Comparison of ENCODE assay signal across 1 cellular context in genomic region chr10:21171197-21171935, GRCh38.
A peak's percentile ranks its signal among the peaks of the same experiment; 100 is the strongest.
TF ChIP-seq lines count a peak whose summit lies in the region.

No MANE protein-coding gene starts in this region.

TF ChIP-seq in HEK293, 187 proteins besides CTCF, POLR2A, EP300 and RAD21 (continued from another document):
- TF ChIP-seq, protein P1, sequence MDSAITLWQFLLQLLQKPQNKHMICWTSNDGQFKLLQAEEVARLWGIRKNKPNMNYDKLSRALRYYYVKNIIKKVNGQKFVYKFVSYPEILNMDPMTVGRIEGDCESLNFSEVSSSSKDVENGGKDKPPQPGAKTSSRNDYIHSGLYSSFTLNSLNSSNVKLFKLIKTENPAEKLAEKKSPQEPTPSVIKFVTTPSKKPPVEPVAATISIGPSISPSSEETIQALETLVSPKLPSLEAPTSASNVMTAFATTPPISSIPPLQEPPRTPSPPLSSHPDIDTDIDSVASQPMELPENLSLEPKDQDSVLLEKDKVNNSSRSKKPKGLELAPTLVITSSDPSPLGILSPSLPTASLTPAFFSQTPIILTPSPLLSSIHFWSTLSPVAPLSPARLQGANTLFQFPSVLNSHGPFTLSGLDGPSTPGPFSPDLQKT (IDR thresholded peaks at IDR 0.05; ENCODE audit: borderline replicate concordance, low read depth, low read length) = no peak
- no peak for TF ChIP-seq ZNF10 (tag by site-specific recombination; IDR thresholded peaks at IDR 0.05)
- no peak for TF ChIP-seq ZNF639 (tag by site-specific recombination; IDR thresholded peaks at IDR 0.05)
- TF ChIP-seq ZNF37A (tag by site-specific recombination; IDR thresholded peaks at IDR 0.05) = no peak
- TF ChIP-seq OSR2 (tag by site-specific recombination; IDR thresholded peaks at IDR 0.05) = peak; percentile 34; the same call in 1 of the 2 replicates
- no peak for TF ChIP-seq ZNF223 (tag by site-specific recombination; IDR thresholded peaks at IDR 0.05)
- TF ChIP-seq ZFP3 (tag by site-specific recombination; IDR thresholded peaks at IDR 0.05; ENCODE audit: low read depth) = no peak
- TF ChIP-seq MZF1 (tag by site-specific recombination; IDR thresholded peaks at IDR 0.05; ENCODE audit: borderline replicate concordance) = peak; percentile 68; the same call in 1 of the 2 replicates
- TF ChIP-seq ZNF112 (tag by site-specific recombination; IDR thresholded peaks at IDR 0.05) = no peak
- TF ChIP-seq, protein P2, sequence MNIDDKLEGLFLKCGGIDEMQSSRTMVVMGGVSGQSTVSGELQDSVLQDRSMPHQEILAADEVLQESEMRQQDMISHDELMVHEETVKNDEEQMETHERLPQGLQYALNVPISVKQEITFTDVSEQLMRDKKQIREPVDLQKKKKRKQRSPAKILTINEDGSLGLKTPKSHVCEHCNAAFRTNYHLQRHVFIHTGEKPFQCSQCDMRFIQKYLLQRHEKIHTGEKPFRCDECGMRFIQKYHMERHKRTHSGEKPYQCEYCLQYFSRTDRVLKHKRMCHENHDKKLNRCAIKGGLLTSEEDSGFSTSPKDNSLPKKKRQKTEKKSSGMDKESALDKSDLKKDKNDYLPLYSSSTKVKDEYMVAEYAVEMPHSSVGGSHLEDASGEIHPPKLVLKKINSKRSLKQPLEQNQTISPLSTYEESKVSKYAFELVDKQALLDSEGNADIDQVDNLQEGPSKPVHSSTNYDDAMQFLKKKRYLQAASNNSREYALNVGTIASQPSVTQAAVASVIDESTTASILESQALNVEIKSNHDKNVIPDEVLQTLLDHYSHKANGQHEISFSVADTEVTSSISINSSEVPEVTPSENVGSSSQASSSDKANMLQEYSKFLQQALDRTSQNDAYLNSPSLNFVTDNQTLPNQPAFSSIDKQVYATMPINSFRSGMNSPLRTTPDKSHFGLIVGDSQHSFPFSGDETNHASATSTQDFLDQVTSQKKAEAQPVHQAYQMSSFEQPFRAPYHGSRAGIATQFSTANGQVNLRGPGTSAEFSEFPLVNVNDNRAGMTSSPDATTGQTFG (tag by site-specific recombination; IDR thresholded peaks at IDR 0.05; ENCODE audit: borderline replicate concordance) = no peak
- TF ChIP-seq ZNF366 (tag by site-specific recombination; conservative IDR thresholded peaks at IDR 0.05) = no peak
- TF ChIP-seq KLF8 (tag by site-specific recombination; IDR thresholded peaks at IDR 0.05) = no peak
- no peak for TF ChIP-seq ZNF514 (tag by site-specific recombination; IDR thresholded peaks at IDR 0.05)
- TF ChIP-seq GLIS1 (tag by site-specific recombination; IDR thresholded peaks at IDR 0.05) = no peak
- TF ChIP-seq ZNF157 (tag by site-specific recombination; IDR thresholded peaks at IDR 0.05) = no peak
